In the genomic region with DNA sequence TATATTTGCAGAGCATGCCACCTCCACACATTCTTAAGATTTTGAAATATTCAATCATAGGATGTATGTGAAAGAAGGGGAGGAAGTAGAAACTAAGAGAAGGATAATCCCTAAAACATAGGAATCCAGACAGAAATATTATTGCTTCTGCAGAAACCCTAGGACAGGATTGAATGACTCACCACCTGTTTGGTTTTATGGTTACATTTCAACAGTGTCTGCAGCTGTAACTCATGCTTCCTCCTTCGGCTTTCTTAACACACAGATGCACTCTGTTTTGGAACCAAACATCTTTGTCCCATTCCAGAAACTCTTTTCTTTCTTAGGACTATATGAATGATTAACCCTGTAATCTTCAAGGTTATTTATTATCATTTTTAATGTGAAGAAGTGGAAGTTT, we compare ENCODE assay signal across 18 cellular contexts. TPM values are rescaled to one million over a fixed set of nuclear protein-coding genes. Genes with fewer than 3 reads are reported as not detected.
DNase-seq lines count a peak whose midpoint lies in the region; ATAC-seq and TF ChIP-seq lines count a peak whose summit lies in the region.
"Had no signal": no experiment of that assay in that cellular context is flagged by ENCODE, and none has a peak within 500 bp of the region (broad histone marks: within the 10 kb centered on the region; RNA-seq: fewer than 3 reads in every experiment).

No MANE protein-coding gene starts in this region.

- BruUV-seq in PC-3 (replicated peaks; lab: Mats Ljungman, UMichigan) = no TSS peak

- H3K27ac ChIP-seq in PC-3 (ENCODE audit: low read length) = no peak overlapping the region
- H3K27ac ChIP-seq: esophagus squamous epithelium, ovary, testis had no signal

- no peaks in the 10 kb centered on the region for H3F3A ChIP-seq in PC-3 (ENCODE audit: low read length, unreplicated experiment)

- no peak overlapping the region for H3K9ac ChIP-seq in PC-3 (ENCODE audit: low read length)

- peaks cover 0 to 2% (median 0%) of the 10 kb centered on the region in 3 donors for H3K27me3 Mint-ChIP-seq in CD14-positive monocyte (ENCODE audit: low read depth in 3 of 3)
- H3K27me3 Mint-ChIP-seq in activated naive CD4-positive, alpha-beta T cell treated with anti-CD3 and anti-CD28 coated beads for 36 hours (ENCODE audit: low read depth) = peaks cover 3% of the 10 kb centered on the region

- DNase-seq in AG08396 (ENCODE audit: low spot score) (peak; percentile 31), HCEC 1CT (peak; percentile 58), PC-3 (peak; percentile 82), glomerular visceral epithelial cell (ENCODE audit: extremely low spot score) (peak; percentile 26), CD14-positive monocyte (ENCODE audit: low spot score) (no peak)
- no peak for DNase-seq in activated effector memory CD4-positive, alpha-beta T cell treated with anti-CD3 and anti-CD28 coated beads, Interleukin-2, amount 50 U/mL, for 16 hours
- no peak for DNase-seq in activated naive CD4-positive, alpha-beta T cell treated with anti-CD3 and anti-CD28 coated beads for 36 hours
- no peak for DNase-seq in effector CD4-positive, alpha-beta T cell
- DNase-seq: activated CD4-positive, alpha-beta T cell treated with anti-CD3 and anti-CD28 coated beads for 4 hours; esophagus squamous epithelium; NCI-H1694 treated with DMSO at 0.1 percent for 48 hours; NCI-H69; ovary; stimulated activated CD4-positive, alpha-beta T cell treated with anti-CD3 and anti-CD28 coated beads, Interleukin-12 subunit alpha, Interleukin-12 subunit beta, amount 100 ng/mL, for 4 hours; T-helper 9 cell; testis had no signal

- no peaks in the 10 kb centered on the region for H3K36me3 ChIP-seq in PC-3 (ENCODE audit: low read depth, low read length)
- H3K36me3 ChIP-seq: esophagus squamous epithelium, ovary had no signal

- no peaks in the 10 kb centered on the region for H3K36me3 Mint-ChIP-seq in CD14-positive monocyte
- H3K36me3 Mint-ChIP-seq in activated naive CD4-positive, alpha-beta T cell treated with anti-CD3 and anti-CD28 coated beads for 36 hours (ENCODE audit: low read depth) = no peaks in the 10 kb centered on the region
- H3K36me3 Mint-ChIP-seq: IgD-negative memory B cell, mesothelial cell of epicardium had no signal

- no peak overlapping the region for H3K27ac Mint-ChIP-seq in CD14-positive monocyte
- H3K27ac Mint-ChIP-seq in activated naive CD4-positive, alpha-beta T cell treated with anti-CD3 and anti-CD28 coated beads for 36 hours = no peak overlapping the region
- H3K27ac Mint-ChIP-seq: IgD-negative memory B cell, mesothelial cell of epicardium had no signal

- H3K4me1 Mint-ChIP-seq in CD14-positive monocyte = no peaks in the 10 kb centered on the region
- no peaks in the 10 kb centered on the region for H3K4me1 Mint-ChIP-seq in activated naive CD4-positive, alpha-beta T cell treated with anti-CD3 and anti-CD28 coated beads for 36 hours (ENCODE audit: low read depth)
- H3K4me1 Mint-ChIP-seq: mesothelial cell of epicardium had no signal

- H3K4me3 ChIP-seq in PC-3 (ENCODE audit: low read length) = no peak overlapping the region
- H3K4me3 ChIP-seq: esophagus squamous epithelium, ovary, testis had no signal

- peaks cover 12% of the 10 kb centered on the region for H3K4me1 ChIP-seq in PC-3 (ENCODE audit: insufficient read depth, low read length)
- H3K4me1 ChIP-seq: esophagus squamous epithelium, testis had no signal

- TF ChIP-seq CTCF in PC-3 (conservative IDR thresholded peaks at IDR 0.05; ENCODE audit: low read depth, low read length) (no peak), CD14-positive monocyte (IDR thresholded peaks at IDR 0.05) (no peak)

- peak; percentile 99 for ATAC-seq in PC-3

- H2AFZ ChIP-seq in PC-3 (ENCODE audit: low read length) = no peak overlapping the region

- H3K79me2 ChIP-seq in PC-3 (ENCODE audit: low read length) = no peaks in the 10 kb centered on the region

- no peaks in the 10 kb centered on the region for H4K20me1 ChIP-seq in PC-3 (ENCODE audit: low read length)

- peaks cover 0 to 2% (median 0%) of the 10 kb centered on the region in 7 donors for H3K9me3 Mint-ChIP-seq in CD14-positive monocyte
- H3K9me3 Mint-ChIP-seq in activated naive CD4-positive, alpha-beta T cell treated with anti-CD3 and anti-CD28 coated beads for 36 hours = peaks cover 2% of the 10 kb centered on the region
- H3K9me3 Mint-ChIP-seq: mesothelial cell of epicardium had no signal

- H3K4me3 Mint-ChIP-seq in CD14-positive monocyte = no peak overlapping the region
- H3K4me3 Mint-ChIP-seq in activated naive CD4-positive, alpha-beta T cell treated with anti-CD3 and anti-CD28 coated beads for 36 hours = no peak overlapping the region
- H3K4me3 Mint-ChIP-seq: IgD-negative memory B cell, mesothelial cell of epicardium had no signal

- peak overlapping the region; percentile 12 for H3K4me2 ChIP-seq in PC-3 (ENCODE audit: low read length)

- POLR2A ChIA-PET in PC-3 (lab: Charles Lee; ENCODE audit: unreplicated experiment) = no interaction called here

- intact Hi-C loops in PC-3 (cut with micrococcal nuclease) (no loop called here), CD14-positive monocyte (cut with micrococcal nuclease) (no loop called here)
- intact Hi-C loops in activated naive CD4-positive, alpha-beta T cell treated with anti-CD3 and anti-CD28 coated beads for 36 hours (cut with micrococcal nuclease) = no loop called here

- H3K9me3 ChIP-seq in PC-3 (ENCODE audit: low read length) = no peaks in the 10 kb centered on the region; the same call in 1 of the 2 replicates
- H3K9me3 ChIP-seq: esophagus squamous epithelium, ovary, testis had no signal

- no peaks in the 10 kb centered on the region for H3K9me2 ChIP-seq in PC-3 (replicated peaks; ENCODE audit: low read length)

- CTCF ChIA-PET in PC-3 (lab: Charles Lee) = no interaction called here
- CTCF ChIA-PET in activated naive CD4-positive, alpha-beta T cell treated with anti-CD3 and anti-CD28 coated beads for 36 hours (lab: Charles Lee) = no interaction called here

- peaks cover 46% of the 10 kb centered on the region for H3K27me3 ChIP-seq in PC-3 (ENCODE audit: low read length)
- H3K27me3 ChIP-seq: esophagus squamous epithelium, ovary, testis had no signal

RNA-seq across cellular contexts. Expression of gene RGS7, which starts 20.7 kb away (rescaled TPM):
- total RNA-seq in PC-3 (2014; rRNA removed) = 0.15 and 0.29 TPM in 2 replicates
- not detected for polyA plus RNA-seq in CD14-positive monocyte
- total RNA-seq in activated naive CD4-positive, alpha-beta T cell treated with anti-CD3 and anti-CD28 coated beads for 36 hours = not detected
- total RNA-seq: esophagus squamous epithelium had no signal

Comparison
In these comparisons a context has a peak if more than half of its experiments do, and no peak if none do; other contexts are left out.
1. DNase-seq: peak in AG08396 (single experiment), HCEC 1CT (single experiment), PC-3 (single experiment) and glomerular visceral epithelial cell (single experiment); none in activated effector memory CD4-positive, alpha-beta T cell treated with anti-CD3 and anti-CD28 coated beads, Interleukin-2, amount 50 U/mL, for 16 hours (single experiment), CD14-positive monocyte (single experiment), activated naive CD4-positive, alpha-beta T cell treated with anti-CD3 and anti-CD28 coated beads for 36 hours (single experiment) and effector CD4-positive, alpha-beta T cell (single experiment).